ENCODE assay signal across 11 cellular contexts in genomic region chr11:102760355-102761035, GRCh38. TPM values are rescaled to one million over a fixed set of nuclear protein-coding genes. Genes with fewer than 3 reads are reported as not detected.
DNase-seq lines count a peak whose midpoint lies in the region; ATAC-seq and TF ChIP-seq lines count a peak whose summit lies in the region.
"Had no signal": no experiment of that assay in that cellular context is flagged by ENCODE, and none has a peak within 500 bp of the region (broad histone marks: within the 10 kb centered on the region; RNA-seq: fewer than 3 reads in every experiment).

No MANE protein-coding gene starts in this region.

- H3K79me2 ChIP-seq in fibroblast of lung (ENCODE audit: control insufficient read depth, insufficient read depth, low read length) (no peaks in the 10 kb centered on the region), smooth muscle cell (ENCODE audit: low read depth) (no peaks in the 10 kb centered on the region)

- no peaks in the 10 kb centered on the region for H3K36me3 Mint-ChIP-seq in activated CD8-positive, alpha-beta T cell treated with anti-CD3 and anti-CD28 coated beads for 36 hours (ENCODE audit: low read depth)
- H3K36me3 Mint-ChIP-seq in activated CD8-positive, alpha-beta T cell treated with anti-CD3 and anti-CD28 coated beads, Interleukin-2, amount 10 ng/mL, durations not matched to agents 7 days and 5 days (ENCODE audit: low read depth), result no peaks in the 10 kb centered on the region

- POLR2A ChIA-PET in activated CD8-positive, alpha-beta T cell treated with anti-CD3 and anti-CD28 coated beads for 36 hours (lab: Charles Lee), result interaction anchor here (0.6 to 0.8 kb wide), 2 partner anchors 32 to 761 kb away, joined by 3 read pairs; no protein-coding TSS in a partner anchor
- POLR2A ChIA-PET in activated CD8-positive, alpha-beta T cell treated with anti-CD3 and anti-CD28 coated beads, Interleukin-2, amount 10 ng/mL, durations not matched to agents 7 days and 5 days (lab: Charles Lee), result no interaction called here

- H3K9me3 ChIP-seq in RWPE2 (ENCODE audit: severe bottlenecking) (no peaks in the 10 kb centered on the region), fibroblast of lung (ENCODE audit: control insufficient read depth, insufficient read depth, low read depth, low read length) (no peaks in the 10 kb centered on the region), smooth muscle cell (replicated peaks; ENCODE audit: low read depth) (no peaks in the 10 kb centered on the region)

- H3K9ac ChIP-seq in fibroblast of lung (ENCODE audit: insufficient read depth, low read length), result no peak overlapping the region
- peak overlapping the region; percentile 28 for H3K9ac ChIP-seq in smooth muscle cell (ENCODE audit: low read depth)

- H3K27me3 ChIP-seq in RWPE2 (ENCODE audit: insufficient read depth, poor library complexity, severe bottlenecking) (no peaks in the 10 kb centered on the region), fibroblast of lung (ENCODE audit: control insufficient read depth, insufficient read depth, low read length) (no peaks in the 10 kb centered on the region), smooth muscle cell (ENCODE audit: low read depth) (no peaks in the 10 kb centered on the region)

- no peaks in the 10 kb centered on the region for H3K9me3 Mint-ChIP-seq in activated CD8-positive, alpha-beta T cell treated with anti-CD3 and anti-CD28 coated beads for 36 hours
- H3K9me3 Mint-ChIP-seq in activated CD8-positive, alpha-beta T cell treated with anti-CD3 and anti-CD28 coated beads, Interleukin-2, amount 10 ng/mL, durations not matched to agents 7 days and 5 days (ENCODE audit: insufficient read depth), result no peaks in the 10 kb centered on the region

- 26% methylated on average over 4 of the region's 4 CpGs for WGBS in smooth muscle cell (ENCODE audit: low lambda C conversion rate)

- no peak for DNase-seq in activated CD8-positive, alpha-beta T cell treated with anti-CD3 and anti-CD28 coated beads for 36 hours
- DNase-seq in activated CD8-positive, alpha-beta T cell treated with anti-CD3 and anti-CD28 coated beads, Interleukin-2, amount 10 ng/mL, durations not matched to agents 7 days and 5 days, result no peak
- DNase-seq in RWPE2 (ENCODE audit: low spot score) (no peak), fibroblast of lung (ENCODE audit: low read depth in 2 of 2) (peak; percentile 96 to 97), smooth muscle cell (lab: John Stamatoyannopoulos, UW; ENCODE audit: unreplicated experiment) (no peak), middle frontal gyrus (ENCODE audit: extremely low spot score, low spot score) (no peak), C1 segment of cervical spinal cord (lab: John Stamatoyannopoulos, UW) (no peak)
- DNase-seq: anterior cingulate cortex had no signal

- CTCF ChIA-PET in activated CD8-positive, alpha-beta T cell treated with anti-CD3 and anti-CD28 coated beads for 36 hours (lab: Charles Lee), result no interaction called here
- CTCF ChIA-PET in activated CD8-positive, alpha-beta T cell treated with anti-CD3 and anti-CD28 coated beads, Interleukin-2, amount 10 ng/mL, durations not matched to agents 7 days and 5 days (lab: Charles Lee), result no interaction called here

- H3K36me3 ChIP-seq in RWPE2 (ENCODE audit: low read depth), result no peaks in the 10 kb centered on the region
- no peaks in the 10 kb centered on the region for H3K36me3 ChIP-seq in fibroblast of lung (ENCODE audit: control insufficient read depth, insufficient read depth, low read length)
- H3K36me3 ChIP-seq in smooth muscle cell (ENCODE audit: low read depth), result no peaks in the 10 kb centered on the region

- peaks cover 18% of the 10 kb centered on the region for H3K27me3 Mint-ChIP-seq in activated CD8-positive, alpha-beta T cell treated with anti-CD3 and anti-CD28 coated beads for 36 hours
- peaks cover 3% of the 10 kb centered on the region for H3K27me3 Mint-ChIP-seq in activated CD8-positive, alpha-beta T cell treated with anti-CD3 and anti-CD28 coated beads, Interleukin-2, amount 10 ng/mL, durations not matched to agents 7 days and 5 days (ENCODE audit: low read depth)

- peaks cover 6% of the 10 kb centered on the region for H3K4me1 Mint-ChIP-seq in activated CD8-positive, alpha-beta T cell treated with anti-CD3 and anti-CD28 coated beads for 36 hours (ENCODE audit: low read depth)
- H3K4me1 Mint-ChIP-seq in activated CD8-positive, alpha-beta T cell treated with anti-CD3 and anti-CD28 coated beads, Interleukin-2, amount 10 ng/mL, durations not matched to agents 7 days and 5 days (ENCODE audit: low read depth), result peaks cover 2% of the 10 kb centered on the region

- peak overlapping the region; percentile 31 for H3K27ac Mint-ChIP-seq in activated CD8-positive, alpha-beta T cell treated with anti-CD3 and anti-CD28 coated beads for 36 hours
- H3K27ac Mint-ChIP-seq in activated CD8-positive, alpha-beta T cell treated with anti-CD3 and anti-CD28 coated beads, Interleukin-2, amount 10 ng/mL, durations not matched to agents 7 days and 5 days, result no peak overlapping the region

- ATAC-seq in activated CD8-positive, alpha-beta T cell treated with anti-CD3 and anti-CD28 coated beads for 36 hours, result peak; percentile 64
- no peak for ATAC-seq in activated CD8-positive, alpha-beta T cell treated with anti-CD3 and anti-CD28 coated beads, Interleukin-2, amount 10 ng/mL, durations not matched to agents 7 days and 5 days
- ATAC-seq in RWPE2 (ENCODE audit: low read depth), result peak; percentile 69
- no peak for ATAC-seq in HG03139 (IDR thresholded peaks at IDR 0.05; ENCODE audit: unreplicated experiment)

- TF ChIP-seq CTCF in activated CD8-positive, alpha-beta T cell treated with anti-CD3 and anti-CD28 coated beads for 36 hours (IDR thresholded peaks at IDR 0.05), result no peak
- TF ChIP-seq CTCF in RWPE2 (IDR thresholded peaks at IDR 0.05; ENCODE audit: poor library complexity, severe bottlenecking) (no peak), fibroblast of lung (conservative IDR thresholded peaks at IDR 0.05 in 1 of 2, IDR thresholded peaks at IDR 0.05 in 1 of 2; ENCODE audit: low read depth in 1 of 2, low read length in 2 of 2) (no peak), smooth muscle cell (IDR thresholded peaks at IDR 0.05; ENCODE audit: borderline replicate concordance, insufficient read depth, poor library complexity, severe bottlenecking) (no peak)

- H4K20me1 ChIP-seq in fibroblast of lung (ENCODE audit: control insufficient read depth, extremely low read depth, insufficient read depth, low read length) (no peaks in the 10 kb centered on the region), smooth muscle cell (ENCODE audit: low read depth) (no peaks in the 10 kb centered on the region)

- H3K27ac ChIP-seq in RWPE2 (ENCODE audit: poor library complexity, severe bottlenecking) (peak overlapping the region; percentile 52), fibroblast of lung (ENCODE audit: insufficient read depth, low read length) (peak overlapping the region; percentile 26), smooth muscle cell (ENCODE audit: low read depth) (peak overlapping the region; percentile 81)
- H3K27ac ChIP-seq: C4-2B had no signal

- H3K4me3 ChIP-seq in RWPE2 (ENCODE audit: severe bottlenecking) (no peak overlapping the region), fibroblast of lung (replicated peaks in 1 of 4; ENCODE audit: control extremely low read depth in 1 of 4, insufficient read depth in 1 of 4, low read depth in 3 of 4, low read length in 4 of 4) (no peak overlapping the region), smooth muscle cell (no peak overlapping the region)

- intact Hi-C loops in activated CD8-positive, alpha-beta T cell treated with anti-CD3 and anti-CD28 coated beads for 36 hours (cut with micrococcal nuclease), result no loop called here

- H3K4me1 ChIP-seq in RWPE2 (ENCODE audit: insufficient read depth, poor library complexity, severe bottlenecking) (peaks cover 50% of the 10 kb centered on the region), fibroblast of lung (ENCODE audit: control insufficient read depth, extremely low read depth, insufficient read depth, low read length) (peaks cover 16% of the 10 kb centered on the region), smooth muscle cell (ENCODE audit: low read depth) (peaks cover 13% of the 10 kb centered on the region)

- H3K4me2 ChIP-seq in fibroblast of lung (ENCODE audit: extremely low read depth, insufficient read depth, low read length), result peak overlapping the region; percentile 48
- H3K4me2 ChIP-seq in smooth muscle cell, result peak overlapping the region; percentile 51

- H2AFZ ChIP-seq in fibroblast of lung (ENCODE audit: low read length) (no peak overlapping the region), smooth muscle cell (ENCODE audit: low read depth) (no peak overlapping the region)

- H3K4me3 Mint-ChIP-seq in activated CD8-positive, alpha-beta T cell treated with anti-CD3 and anti-CD28 coated beads for 36 hours, result no peak overlapping the region
- H3K4me3 Mint-ChIP-seq in activated CD8-positive, alpha-beta T cell treated with anti-CD3 and anti-CD28 coated beads, Interleukin-2, amount 10 ng/mL, durations not matched to agents 7 days and 5 days, result no peak overlapping the region

- peaks cover 13% of the 10 kb centered on the region for H3F3A ChIP-seq in smooth muscle cell (ENCODE audit: low read depth)

RNA-seq across cellular contexts. Expression of gene MMP10, which starts 19.9 kb away (rescaled TPM):
- total RNA-seq in activated CD8-positive, alpha-beta T cell treated with anti-CD3 and anti-CD28 coated beads for 36 hours, result not detected
- not detected for total RNA-seq in activated CD8-positive, alpha-beta T cell treated with anti-CD3 and anti-CD28 coated beads, Interleukin-2, amount 10 ng/mL, durations not matched to agents 7 days and 5 days
- total RNA-seq in fibroblast of lung (under 0.01 and 0.66 TPM in 2 replicates), smooth muscle cell (4.0 and 7.3 TPM in 2 replicates)
- polyA plus RNA-seq in fibroblast of lung (0.17 and 0.28 TPM in 2 replicates), smooth muscle cell (1.1 and 6.7 TPM in 2 replicates)
- 0.17 and 0.31 TPM in 2 replicates for polyA plus RNA-seq in fibroblast of lung (2012)
- polyA minus RNA-seq in fibroblast of lung (ENCODE audit: low replicate concordance), result not detected in 2 replicates
- total RNA-seq: T-helper 2 cell treated with Interferon-gamma antibody and Interleukin-4, amounts not matched to agents 100 ng/mL and 5 ng/mL, for 36 hours had no signal

RNA-seq across cellular contexts. Expression of gene MMP8, which starts 35.7 kb away (rescaled TPM):
- total RNA-seq in activated CD8-positive, alpha-beta T cell treated with anti-CD3 and anti-CD28 coated beads for 36 hours, result not detected
- not detected for total RNA-seq in activated CD8-positive, alpha-beta T cell treated with anti-CD3 and anti-CD28 coated beads, Interleukin-2, amount 10 ng/mL, durations not matched to agents 7 days and 5 days
- total RNA-seq in fibroblast of lung (under 0.01 TPM in 1 of 2 replicates, not detected in the other), smooth muscle cell (0.81 TPM in 1 of 2 replicates, not detected in the other)
- polyA plus RNA-seq in fibroblast of lung (0.07 and 0.18 TPM in 2 replicates), smooth muscle cell (not detected in 2 replicates)
- polyA plus RNA-seq in fibroblast of lung (2012), result 0.08 and 0.19 TPM in 2 replicates
- polyA minus RNA-seq in fibroblast of lung (ENCODE audit: low replicate concordance), result 1.2 TPM in 1 of 2 replicates, not detected in the other
- total RNA-seq: T-helper 2 cell treated with Interferon-gamma antibody and Interleukin-4, amounts not matched to agents 100 ng/mL and 5 ng/mL, for 36 hours had no signal

RNA-seq across cellular contexts. Expression of gene MMP1, which starts 37.5 kb away (rescaled TPM):
- not detected for total RNA-seq in activated CD8-positive, alpha-beta T cell treated with anti-CD3 and anti-CD28 coated beads for 36 hours
- total RNA-seq in activated CD8-positive, alpha-beta T cell treated with anti-CD3 and anti-CD28 coated beads, Interleukin-2, amount 10 ng/mL, durations not matched to agents 7 days and 5 days, result not detected
- total RNA-seq in fibroblast of lung (28.5 and 489 TPM in 2 replicates), smooth muscle cell (27.8 and 38.3 TPM in 2 replicates)
- polyA plus RNA-seq in fibroblast of lung (40.5 and 415 TPM in 2 replicates), smooth muscle cell (9.1 and 24.0 TPM in 2 replicates)
- polyA plus RNA-seq in fibroblast of lung (2012), result 24.2 and 278 TPM in 2 replicates
- polyA minus RNA-seq in fibroblast of lung (ENCODE audit: low replicate concordance), result 7.8 and 78.5 TPM in 2 replicates
- total RNA-seq: T-helper 2 cell treated with Interferon-gamma antibody and Interleukin-4, amounts not matched to agents 100 ng/mL and 5 ng/mL, for 36 hours had no signal

RNA-seq across cellular contexts. Expression of gene MMP27, which starts 54.9 kb away (rescaled TPM):
- not detected for total RNA-seq in activated CD8-positive, alpha-beta T cell treated with anti-CD3 and anti-CD28 coated beads for 36 hours
- not detected for total RNA-seq in activated CD8-positive, alpha-beta T cell treated with anti-CD3 and anti-CD28 coated beads, Interleukin-2, amount 10 ng/mL, durations not matched to agents 7 days and 5 days
- total RNA-seq in fibroblast of lung (0.17 TPM in 1 of 2 replicates, not detected in the other), smooth muscle cell (not detected in 2 replicates)
- polyA plus RNA-seq in fibroblast of lung (0.08 and 0.14 TPM in 2 replicates), smooth muscle cell (not detected in 2 replicates)
- polyA plus RNA-seq in fibroblast of lung (2012), result 0.08 and 0.13 TPM in 2 replicates
- not detected in 2 replicates for polyA minus RNA-seq in fibroblast of lung (ENCODE audit: low replicate concordance)
- total RNA-seq: T-helper 2 cell treated with Interferon-gamma antibody and Interleukin-4, amounts not matched to agents 100 ng/mL and 5 ng/mL, for 36 hours had no signal

Comparison
In these comparisons a context has a peak if more than half of its experiments do, and no peak if none do; other contexts are left out.
1. ATAC-seq: peak in activated CD8-positive, alpha-beta T cell treated with anti-CD3 and anti-CD28 coated beads for 36 hours (single experiment) and RWPE2 (single experiment); none in activated CD8-positive, alpha-beta T cell treated with anti-CD3 and anti-CD28 coated beads, Interleukin-2, amount 10 ng/mL, durations not matched to agents 7 days and 5 days (single experiment) and HG03139 (single experiment).
2. DNase-seq: peak in fibroblast of lung (2 of 2); none in activated CD8-positive, alpha-beta T cell treated with anti-CD3 and anti-CD28 coated beads for 36 hours (single experiment), activated CD8-positive, alpha-beta T cell treated with anti-CD3 and anti-CD28 coated beads, Interleukin-2, amount 10 ng/mL, durations not matched to agents 7 days and 5 days (single experiment), RWPE2 (single experiment), smooth muscle cell (single experiment), middle frontal gyrus (single experiment) and C1 segment of cervical spinal cord (0 of 14).
3. H3K27ac ChIP-seq: peak in every context shown above with its lines; median percentile 81 in smooth muscle cell; 52 in RWPE2; 26 in fibroblast of lung.
4. RNA of gene MMP1, which starts 37.5 kb away (total RNA-seq): 28.5 to 489 TPM in fibroblast of lung and 27.8 to 38.3 TPM in smooth muscle cell; not detected in activated CD8-positive, alpha-beta T cell treated with anti-CD3 and anti-CD28 coated beads for 36 hours and not detected in activated CD8-positive, alpha-beta T cell treated with anti-CD3 and anti-CD28 coated beads, Interleukin-2, amount 10 ng/mL, durations not matched to agents 7 days and 5 days; every median in the first group is over 10 times any median in the second.